ENCODE assay signal across 19 cellular contexts in genomic region chr1:33316601-33317000, GRCh38. TPM values are rescaled to one million over a fixed set of nuclear protein-coding genes. Genes with fewer than 3 reads are reported as not detected.
A peak's percentile ranks its signal among the peaks of the same experiment; 100 is the strongest.
DNase-seq lines count a peak whose midpoint lies in the region; ATAC-seq, FAIRE-seq and TF ChIP-seq lines count a peak whose summit lies in the region.
"Had no signal": no experiment of that assay in that cellular context is flagged by ENCODE, and none has a peak within 500 bp of the region (broad histone marks: within the 10 kb centered on the region; RNA-seq: fewer than 3 reads in every experiment).

No MANE protein-coding gene starts in this region.

- H3K27ac Mint-ChIP-seq in astrocyte (ENCODE audit: unreplicated experiment) (no peak overlapping the region), Calu3 (ENCODE audit: unreplicated experiment) (no peak overlapping the region)
- H3K27ac Mint-ChIP-seq: H9 had no signal

- no peaks in the 10 kb centered on the region for H3K9me3 ChIP-seq in HEK293 (ENCODE audit: control insufficient read depth, insufficient read depth, low read depth, low read length)
- no peaks in the 10 kb centered on the region for H3K9me3 ChIP-seq in astrocyte (ENCODE audit: insufficient read depth, low read depth, low read length)
- H3K9me3 ChIP-seq in neuronal stem cell (replicated peaks in 1 of 2; ENCODE audit: control insufficient read depth in 2 of 2, insufficient read depth in 1 of 2, low read depth in 1 of 2, low read length in 2 of 2) = peaks cover 0 to 2% of the 10 kb centered on the region in 2 donors
- no peaks in the 10 kb centered on the region for H3K9me3 ChIP-seq in spleen
- H3K9me3 ChIP-seq: BLaER1, Caco-2 had no signal

- CTCF ChIA-PET in HEK293 (lab: Yijun Ruan, JAX) (interaction anchor here (0.7 to 0.9 kb wide), 2 partner anchors 20 to 154 kb away, joined by 3 read pairs; no protein-coding TSS in a partner anchor), Calu3 (lab: Charles Lee) (no interaction called here)

- H3K9ac ChIP-seq in astrocyte (ENCODE audit: low read length) = no peak overlapping the region
- H3K9ac ChIP-seq in neuronal stem cell (ENCODE audit: low read depth, low read length, poor library complexity) = peak overlapping the region; percentile 63
- H3K9ac ChIP-seq: BLaER1 had no signal

- intact Hi-C loops in spleen (cut with DNase I; ENCODE audit: low total_unique reads) (no loop called here), Calu3 (cut with micrococcal nuclease; ENCODE audit: unreplicated experiment) (no loop called here)

- DNase-seq in astrocyte (ENCODE audit: low read depth) = no peak
- no peak for DNase-seq in neuronal stem cell (ENCODE audit: low spot score)
- peak; percentile 33 for DNase-seq in spleen
- DNase-seq in NAMALWA (ENCODE audit: low spot score) = no peak
- no peak for DNase-seq in Calu3
- DNase-seq: 8988T; AML-193; Caco-2; CD8-positive, alpha-beta memory T cell; DMS53; GOT3; H9 had no signal

- H3K4me2 ChIP-seq in astrocyte (ENCODE audit: low read length) = no peak overlapping the region
- no peak overlapping the region for H3K4me2 ChIP-seq in neuronal stem cell (ENCODE audit: insufficient read depth, low read length, poor library complexity, severe bottlenecking)

- no peak for FAIRE-seq in astrocyte (lab: Jason Lieb, UNC)
- FAIRE-seq: GM18507, HepG2, HTR-8/SVneo had no signal

- peaks cover 2% of the 10 kb centered on the region for H3K79me1 ChIP-seq in neuronal stem cell (ENCODE audit: low read depth, low read length)

- H2AFZ ChIP-seq in astrocyte (ENCODE audit: low read depth, low read length) (no peak overlapping the region), neuronal stem cell (ENCODE audit: low read length) (no peak overlapping the region)

- TF ChIP-seq CTCF in HEK293 (tag by site-specific recombination; IDR thresholded peaks at IDR 0.05) = no peak
- no peak for TF ChIP-seq CTCF in astrocyte (IDR thresholded peaks at IDR 0.05; ENCODE audit: insufficient read depth, low read depth, low read length)
- no peak for TF ChIP-seq CTCF in spleen (IDR thresholded peaks at IDR 0.05 in 8 of 11, conservative IDR thresholded peaks at IDR 0.05 in 3 of 11)
- no peak for TF ChIP-seq CTCF in Calu3 (IDR thresholded peaks at IDR 0.05; ENCODE audit: unreplicated experiment)

- H3K27me3 Mint-ChIP-seq in astrocyte (ENCODE audit: low read depth, unreplicated experiment) (peaks cover 14% of the 10 kb centered on the region), Calu3 (ENCODE audit: unreplicated experiment) (no peaks in the 10 kb centered on the region)

- no CpG with 5 or more reads among the region's 2 CpGs for WGBS in neuronal stem cell (ENCODE audit: extremely low coverage in 2 of 2, insufficient read length in 2 of 2, insufficient replicate concordance in 1 of 2), 2 donors
- WGBS in spleen, 5 donors = 78 to 90% (median 82%) methylated on average over 2 of the region's 2 CpGs

- no peak overlapping the region for H2BK120ac ChIP-seq in neuronal stem cell (ENCODE audit: low read depth, low read length)

- H3K4me3 ChIP-seq in HEK293 (ENCODE audit: low read depth, low read length) = no peak overlapping the region
- no peak overlapping the region for H3K4me3 ChIP-seq in astrocyte (ENCODE audit: insufficient read depth, low read depth, low read length)
- no peak overlapping the region for H3K4me3 ChIP-seq in neuronal stem cell (ENCODE audit: low read length in 2 of 2)
- H3K4me3 ChIP-seq in spleen = no peak overlapping the region
- H3K4me3 ChIP-seq: BLaER1 had no signal

- no peak overlapping the region for H3K27ac ChIP-seq in HEK293 (ENCODE audit: extremely low read depth, low read depth, low read length)
- no peak overlapping the region for H3K27ac ChIP-seq in astrocyte (ENCODE audit: low read depth, low read length)
- no peak overlapping the region for H3K27ac ChIP-seq in neuronal stem cell (replicated peaks; ENCODE audit: low read length)
- no peak overlapping the region for H3K27ac ChIP-seq in spleen
- H3K27ac ChIP-seq: BLaER1 had no signal

- TF ChIP-seq POLR2A in spleen (IDR thresholded peaks at IDR 0.05) (no peak), GM18505 (IDR thresholded peaks at IDR 0.05; ENCODE audit: borderline replicate concordance, extremely low read depth, insufficient read depth, insufficient read length) (no peak)

- no TSS peak for BruUV-seq in Calu3 (replicated peaks; lab: Mats Ljungman, UMichigan)

- no peak overlapping the region for H3K4ac ChIP-seq in neuronal stem cell (ENCODE audit: low read length)

- no peaks in the 10 kb centered on the region for H3K4me1 ChIP-seq in HEK293 (ENCODE audit: control insufficient read depth, insufficient read depth, low read length)
- no peaks in the 10 kb centered on the region for H3K4me1 ChIP-seq in astrocyte (ENCODE audit: insufficient read depth, low read length)
- peaks cover 6 to 7% of the 10 kb centered on the region in 2 donors for H3K4me1 ChIP-seq in neuronal stem cell (ENCODE audit: control insufficient read depth in 2 of 2, insufficient read depth in 1 of 2, low read depth in 1 of 2, low read length in 2 of 2)
- no peaks in the 10 kb centered on the region for H3K4me1 ChIP-seq in spleen
- H3K4me1 ChIP-seq: Caco-2 had no signal

- POLR2A ChIA-PET in HEK293 (lab: Yijun Ruan, JAX) = no interaction called here

- no peak overlapping the region for H4K91ac ChIP-seq in neuronal stem cell (ENCODE audit: low read depth, low read length, poor library complexity)

- H3K79me2 ChIP-seq in astrocyte (ENCODE audit: insufficient read depth, low read length) = no peaks in the 10 kb centered on the region

- peaks cover 15% of the 10 kb centered on the region for H3K4me1 Mint-ChIP-seq in astrocyte (ENCODE audit: low read depth, unreplicated experiment)
- H3K4me1 Mint-ChIP-seq in Calu3 (ENCODE audit: low read depth, unreplicated experiment) = no peaks in the 10 kb centered on the region

- ATAC-seq in GM18909 (IDR thresholded peaks at IDR 0.05; ENCODE audit: poor library complexity, unreplicated experiment) (no peak), GM18505 (IDR thresholded peaks at IDR 0.05; ENCODE audit: unreplicated experiment) (no peak)
- ATAC-seq: HepG2 had no signal

- no peaks in the 10 kb centered on the region for H3K27me3 ChIP-seq in astrocyte (ENCODE audit: insufficient read depth, low read length)
- H3K27me3 ChIP-seq in neuronal stem cell (ENCODE audit: control insufficient read depth in 3 of 3, insufficient read depth in 3 of 3, low read depth in 1 of 3, low read length in 3 of 3) = no peaks in the 10 kb centered on the region
- H3K27me3 ChIP-seq in spleen (replicated peaks in 1 of 7) = no peaks in the 10 kb centered on the region
- H3K27me3 ChIP-seq: BLaER1 had no signal

- H2BK12ac ChIP-seq in neuronal stem cell (ENCODE audit: low read length) = peak overlapping the region; percentile 43

- peaks cover 5% of the 10 kb centered on the region for H3K36me3 Mint-ChIP-seq in astrocyte (ENCODE audit: low read depth, unreplicated experiment)
- H3K36me3 Mint-ChIP-seq in Calu3 (ENCODE audit: insufficient read depth, unreplicated experiment) = peaks cover 5% of the 10 kb centered on the region

- H3K9me3 Mint-ChIP-seq in astrocyte (ENCODE audit: unreplicated experiment) (no peaks in the 10 kb centered on the region), Calu3 (ENCODE audit: low read depth, unreplicated experiment) (no peaks in the 10 kb centered on the region)
- H3K9me3 Mint-ChIP-seq: CD8-positive, alpha-beta memory T cell; H9 had no signal

- peaks cover 0 to 6% of the 10 kb centered on the region in 2 experiments; a peak in 1 of 3 replicates for H3K36me3 ChIP-seq in HEK293 (ENCODE audit: control insufficient read depth in 2 of 2, insufficient read depth in 1 of 2, low read length in 2 of 2)
- H3K36me3 ChIP-seq in astrocyte (ENCODE audit: insufficient read depth, low read length) = peaks cover 3% of the 10 kb centered on the region
- H3K36me3 ChIP-seq in neuronal stem cell (replicated peaks in 1 of 2; ENCODE audit: control insufficient read depth in 2 of 2, insufficient read depth in 2 of 2, low read length in 2 of 2) = peaks cover 2 to 5% of the 10 kb centered on the region in 2 donors
- peaks cover 0 to 6% (median 0%) of the 10 kb centered on the region in 6 donors for H3K36me3 ChIP-seq in spleen

- H3K23ac ChIP-seq in neuronal stem cell (ENCODE audit: low read depth, low read length, poor library complexity) = peak overlapping the region; percentile 37

- H3K4me3 Mint-ChIP-seq in astrocyte (ENCODE audit: unreplicated experiment) (peak overlapping the region; percentile 62), Calu3 (ENCODE audit: low read depth, unreplicated experiment) (no peak overlapping the region)
- H3K4me3 Mint-ChIP-seq: CD8-positive, alpha-beta memory T cell; H9 had no signal

- H3K14ac ChIP-seq in neuronal stem cell (ENCODE audit: low read length) = no peak overlapping the region

- H2BK5ac ChIP-seq in neuronal stem cell (ENCODE audit: low read length) = no peak overlapping the region

- H2BK15ac ChIP-seq in neuronal stem cell (ENCODE audit: low read length) = no peak overlapping the region

- H4K20me1 ChIP-seq in astrocyte (ENCODE audit: insufficient read depth, low read length) = peaks cover 9% of the 10 kb centered on the region

- H3K18ac ChIP-seq in neuronal stem cell (ENCODE audit: low read length) = no peak overlapping the region

- no peak overlapping the region for H4K8ac ChIP-seq in neuronal stem cell (ENCODE audit: low read depth, low read length)

- peak overlapping the region; percentile 65 for H2AK5ac ChIP-seq in neuronal stem cell (ENCODE audit: low read depth, low read length)

TF ChIP-seq in HEK293, 187 proteins besides CTCF, POLR2A, EP300 and RAD21 (continues in another document):
- TF ChIP-seq PRDM1 (tag by site-specific recombination; IDR thresholded peaks at IDR 0.05) (peak; percentile 38; the same call in 1 of the 2 replicates), ZNF280C (tag by site-specific recombination; IDR thresholded peaks at IDR 0.05) (no peak)

RNA-seq across cellular contexts. Expression of gene A3GALT2, which starts 4.3 kb away (rescaled TPM):
- total RNA-seq in astrocyte = not detected in 2 replicates
- polyA plus RNA-seq in neuronal stem cell (2013, experiment 1 of 2) = not detected
- not detected for polyA plus RNA-seq in neuronal stem cell (2013, experiment 2 of 2)
- total RNA-seq in spleen = 1 to 10 TPM in 1 of 7 donors, under 1 TPM in 1, not detected in 5; 0.47 to 1.6 TPM
- polyA plus RNA-seq in spleen = under 1 TPM in 1 of 3 donors, not detected in 2; 0.10 TPM
- 0.61 TPM in 1 of 2 replicates, not detected in the other for total RNA-seq in Calu3 (2022)
- total RNA-seq: Caco-2; CD8-positive, alpha-beta memory T cell; H9; HepG2 had no signal
- polyA plus RNA-seq: CD8-positive, alpha-beta memory T cell; HepG2 had no signal
